In the genomic region with DNA sequence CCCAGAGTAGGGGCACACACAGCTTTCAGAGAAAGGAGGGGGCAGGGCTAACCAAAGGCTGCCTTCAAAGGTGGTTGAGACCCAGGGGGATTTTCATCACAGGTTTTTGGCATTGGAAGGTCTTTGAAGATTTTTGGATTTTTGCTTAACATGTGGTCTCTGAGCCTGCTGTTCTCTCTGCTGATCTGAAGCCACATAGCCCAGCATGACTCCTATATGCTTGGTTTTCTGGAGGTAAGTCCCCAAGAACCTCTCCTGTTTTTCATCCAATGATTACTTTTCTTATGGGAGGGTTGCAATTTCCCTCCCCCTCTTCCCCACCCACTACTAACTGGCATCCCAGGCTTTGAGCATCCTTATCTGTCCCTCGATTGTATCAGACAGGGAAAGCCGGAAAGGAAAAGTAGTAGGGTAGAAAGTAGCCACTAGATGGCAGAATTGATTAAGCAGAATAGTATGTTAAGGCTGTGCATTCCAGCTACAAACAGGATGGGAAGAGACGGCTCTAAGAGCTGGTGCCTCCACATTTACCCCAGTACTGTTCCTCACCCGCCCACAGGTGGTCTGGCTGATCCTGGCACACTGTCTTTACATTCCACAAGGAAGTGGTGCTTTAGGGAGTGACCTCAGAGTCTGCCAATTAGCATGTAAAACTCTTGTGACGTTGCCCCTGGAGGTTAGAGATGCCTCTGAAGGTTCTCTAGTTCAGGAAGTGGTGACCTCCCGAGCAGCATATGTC, we compare ENCODE assay signal across 8 cellular contexts.
DNase-seq lines count a peak whose midpoint lies in the region; ATAC-seq, FAIRE-seq and TF ChIP-seq lines count a peak whose summit lies in the region.

No MANE protein-coding gene starts in this region.

- H3K4me1 ChIP-seq in BLaER1: peaks cover 6% of the 10 kb centered on the region; the same call in 1 of the 2 replicates
- peaks cover 0 to 11% of the 10 kb centered on the region in 2 experiments; a peak in 2 of 4 replicates for H3K4me1 ChIP-seq in SK-N-SH (ENCODE audit: control insufficient read depth in 1 of 2, insufficient read depth in 2 of 2, low read depth in 1 of 2, low read length in 1 of 2)
- H3K4me1 ChIP-seq in H1 (replicated peaks in 1 of 4; ENCODE audit: control insufficient read depth in 3 of 4, insufficient read depth in 4 of 4, low read length in 3 of 4): peaks cover 0 to 5% (median under 1%) of the 10 kb centered on the region in 4 experiments; a peak in 1 of 7 replicates
- H3K4me1 ChIP-seq in mesendoderm (ENCODE audit: control insufficient read depth, low read depth, low read length): no peaks in the 10 kb centered on the region

- H3K27me3 ChIP-seq in BLaER1 (no peaks in the 10 kb centered on the region), SK-N-SH (ENCODE audit: insufficient read depth) (no peaks in the 10 kb centered on the region), H1 (replicated peaks in 1 of 4; ENCODE audit: control insufficient read depth in 3 of 4, extremely low read depth in 1 of 4, insufficient read depth in 3 of 4, low read length in 3 of 4) (no peaks in the 10 kb centered on the region), mesendoderm (ENCODE audit: insufficient read depth, low read length, poor library complexity) (no peaks in the 10 kb centered on the region)

- WGBS in SK-N-SH (ENCODE audit: low lambda C conversion rate): 15% methylated on average over 6 of the region's 6 CpGs
- WGBS in H1 (ENCODE audit: extremely low coverage in 1 of 2, insufficient coverage in 1 of 2, insufficient read length in 1 of 2, insufficient replicate concordance in 2 of 2, low coverage in 1 of 2, low lambda C conversion rate in 2 of 2, missing lambda C conversion rate in 1 of 2), 2 experiments: 43% methylated on average over 6 of the region's 6 CpGs; no CpG with 5 or more reads in 1 of the 2 experiments
- no CpG with 5 or more reads among the region's 6 CpGs for WGBS in mesendoderm (ENCODE audit: extremely low coverage, insufficient coverage, low lambda C conversion rate)

- H3K4ac ChIP-seq in H1 (replicated peaks; ENCODE audit: insufficient read length, low read depth, low read length) (no peak overlapping the region), mesendoderm (ENCODE audit: low read depth, low read length) (no peak overlapping the region)

- H3K27ac ChIP-seq in BLaER1: no peak overlapping the region
- no peak overlapping the region for H3K27ac ChIP-seq in SK-N-SH (ENCODE audit: low read depth in 2 of 2, low read length in 1 of 2)
- H3K27ac ChIP-seq in H1 (ENCODE audit: low read depth, low read length): no peak overlapping the region
- H3K27ac ChIP-seq in mesendoderm (ENCODE audit: low read depth, low read length): no peak overlapping the region

- no peak overlapping the region for H2BK12ac ChIP-seq in H1 (ENCODE audit: low read depth, low read length)

- H2BK5ac ChIP-seq in H1 (ENCODE audit: low read depth, low read length) (no peak overlapping the region), mesendoderm (ENCODE audit: low read length) (no peak overlapping the region)

- H4K8ac ChIP-seq in H1 (ENCODE audit: extremely low read depth, insufficient read depth, low read length) (no peak overlapping the region), mesendoderm (ENCODE audit: low read depth, low read length) (no peak overlapping the region)

- H2BK15ac ChIP-seq in H1 (ENCODE audit: low read length) (no peak overlapping the region), mesendoderm (replicated peaks; ENCODE audit: low read depth) (no peak overlapping the region)

- no peaks in the 10 kb centered on the region for H3K79me2 ChIP-seq in SK-N-SH (ENCODE audit: insufficient read depth)
- no peaks in the 10 kb centered on the region for H3K79me2 ChIP-seq in H1 (ENCODE audit: control insufficient read depth in 1 of 2, insufficient read depth in 2 of 2, low read length in 2 of 2)
- no peaks in the 10 kb centered on the region for H3K79me2 ChIP-seq in mesendoderm (ENCODE audit: control insufficient read depth, insufficient read depth, low read length)

- peak; percentile 82 for ATAC-seq in GM18499 (IDR thresholded peaks at IDR 0.05; ENCODE audit: insufficient read depth, unreplicated experiment)
- ATAC-seq in HG02798 (IDR thresholded peaks at IDR 0.05; ENCODE audit: poor library complexity, unreplicated experiment): peak; percentile 89

- no peak overlapping the region for H4K91ac ChIP-seq in H1 (replicated peaks; ENCODE audit: insufficient read length, low read length)

- CTCF ChIA-PET in SK-N-SH (lab: Yijun Ruan, JAX): interaction anchor here (0.6 to 2.3 kb wide), 28 partner anchors 8 to 1287 kb away, joined by 3 to 28 read pairs (median 4); partner anchors contain the start of gene POU4F1
- CTCF ChIA-PET in H1 (lab: Charles Lee; ENCODE audit: partially characterized antibody): interaction anchor here (0.6 to 3.4 kb wide), 30 partner anchors 10 to 1148 kb away, joined by 3 to 19 read pairs (median 3); no protein-coding TSS in a partner anchor

- H3K4me3 ChIP-seq in BLaER1: no peak overlapping the region
- peak overlapping the region in 1 of 2 experiments; percentile 9; a peak in 2 of 4 replicates for H3K4me3 ChIP-seq in SK-N-SH (ENCODE audit: low read depth in 2 of 2, low read length in 1 of 2)
- H3K4me3 ChIP-seq in H1 (ENCODE audit: extremely low read depth in 1 of 4, insufficient read depth in 2 of 4, low read depth in 3 of 4, low read length in 4 of 4): no peak overlapping the region
- no peak overlapping the region for H3K4me3 ChIP-seq in mesendoderm (ENCODE audit: low read length)

- no peak overlapping the region for H3K56ac ChIP-seq in H1 (replicated peaks; ENCODE audit: insufficient read length, low read depth, low read length)
- H3K56ac ChIP-seq in mesendoderm (ENCODE audit: low read length): no peak overlapping the region

- no peak overlapping the region for H2BK20ac ChIP-seq in H1 (ENCODE audit: low read length)

- no peaks in the 10 kb centered on the region for H3K23me2 ChIP-seq in H1 (ENCODE audit: low read depth, low read length)

- no peak overlapping the region for H4K5ac ChIP-seq in H1 (ENCODE audit: insufficient read length, low read depth, low read length)
- no peak overlapping the region for H4K5ac ChIP-seq in mesendoderm (ENCODE audit: low read length)

- TF ChIP-seq CTCF in SK-N-SH (IDR thresholded peaks at IDR 0.05) (peak; percentile 84), H1 (IDR thresholded peaks at IDR 0.05; ENCODE audit: control extremely low read depth in 1 of 3, insufficient read depth in 1 of 3, low read depth in 1 of 3, low read length in 3 of 3) (peak in 2 of 3 experiments; percentile 58 to 74; a peak in 2 of 4 replicates)

- no peak overlapping the region for H2BK120ac ChIP-seq in H1 (replicated peaks; ENCODE audit: low read depth, low read length)
- H2BK120ac ChIP-seq in mesendoderm (ENCODE audit: low read depth, low read length): no peak overlapping the region

- H3F3A ChIP-seq in SK-N-SH (replicated peaks; ENCODE audit: insufficient read depth): no peaks in the 10 kb centered on the region

- H2AFZ ChIP-seq in SK-N-SH (ENCODE audit: low read depth) (no peak overlapping the region), H1 (ENCODE audit: low read length) (no peak overlapping the region)

- H3K9me3 ChIP-seq in BLaER1 (no peaks in the 10 kb centered on the region), SK-N-SH (no peaks in the 10 kb centered on the region), H1 (ENCODE audit: insufficient read depth in 2 of 2, low read depth in 1 of 2, low read length in 1 of 2) (no peaks in the 10 kb centered on the region)

- H4K20me1 ChIP-seq in BLaER1 (no peaks in the 10 kb centered on the region), SK-N-SH (ENCODE audit: insufficient read depth) (no peaks in the 10 kb centered on the region), H1 (replicated peaks in 1 of 2; ENCODE audit: control insufficient read depth in 1 of 2, insufficient read depth in 2 of 2, low read length in 2 of 2) (no peaks in the 10 kb centered on the region)

- no peak overlapping the region for H3K23ac ChIP-seq in H1 (ENCODE audit: insufficient read length)
- H3K23ac ChIP-seq in mesendoderm (ENCODE audit: low read length): no peak overlapping the region

- no peaks in the 10 kb centered on the region for H3K9me2 ChIP-seq in SK-N-SH

- DNase-seq in NAMALWA (ENCODE audit: low spot score) (peak; percentile 86), SK-N-SH (peak; percentile 59), H1 (ENCODE audit: low read depth in 1 of 2, low spot score in 2 of 2) (peak; percentile 33 to 57), mesendoderm (peak; percentile 92), NCI-H2227 treated with DMSO at 0.1 percent for 48 hours (lab: John Stamatoyannopoulos, UW) (no peak)

- no peak overlapping the region for H3K18ac ChIP-seq in H1 (ENCODE audit: extremely low read depth, low read length)
- H3K18ac ChIP-seq in mesendoderm (ENCODE audit: low read length): no peak overlapping the region

- H3K4me2 ChIP-seq in BLaER1 (peak overlapping the region; percentile 57), SK-N-SH (no peak overlapping the region), H1 (ENCODE audit: insufficient read depth in 1 of 2, low read depth in 2 of 2, low read length in 2 of 2) (no peak overlapping the region), mesendoderm (ENCODE audit: low read length) (no peak overlapping the region)

- H3K14ac ChIP-seq in H1 (ENCODE audit: insufficient read length): no peak overlapping the region

- peak; percentile 86 for TF ChIP-seq RAD21 in SK-N-SH (IDR thresholded peaks at IDR 0.05; ENCODE audit: low read length)
- TF ChIP-seq RAD21 in H1 (IDR thresholded peaks at IDR 0.05 in 1 of 2, conservative IDR thresholded peaks at IDR 0.05 in 1 of 2; ENCODE audit: low read depth in 2 of 2, low read length in 2 of 2): peak; percentile 89 to 91

- POLR2A ChIA-PET in SK-N-SH (lab: Yijun Ruan, JAX): interaction anchor here (0.7 kb wide), 1 partner anchor 218 kb away, joined by 6 read pairs; no protein-coding TSS in a partner anchor
- POLR2A ChIA-PET in H1 (lab: Charles Lee; ENCODE audit: partially characterized antibody): interaction anchor here (1.1 kb wide), 1 partner anchor 353 kb away, joined by 3 read pairs; no protein-coding TSS in a partner anchor

- no peak for TF ChIP-seq POLR2A in H1 (IDR thresholded peaks at IDR 0.05; ENCODE audit: control extremely low read depth in 1 of 2, low read depth in 2 of 2, low read length in 2 of 2)

- TF ChIP-seq EP300 in SK-N-SH (IDR thresholded peaks at IDR 0.05; ENCODE audit: borderline replicate concordance in 1 of 2, low read depth in 1 of 2, low read length in 1 of 2) (no peak), H1 (IDR thresholded peaks at IDR 0.05; ENCODE audit: borderline replicate concordance in 1 of 2, low read depth in 2 of 2, low read length in 2 of 2) (no peak)

- H2AK5ac ChIP-seq in H1 (ENCODE audit: low read depth, low read length): no peak overlapping the region
- H2AK5ac ChIP-seq in mesendoderm (ENCODE audit: low read length): no peak overlapping the region

- no peaks in the 10 kb centered on the region for H3K79me1 ChIP-seq in H1 (ENCODE audit: low read depth, low read length)
- H3K79me1 ChIP-seq in mesendoderm (ENCODE audit: low read length): no peaks in the 10 kb centered on the region

- peak; percentile 91 for FAIRE-seq in H1 (lab: Jason Lieb, UNC)

- H3K36me3 ChIP-seq in BLaER1 (no peaks in the 10 kb centered on the region), SK-N-SH (replicated peaks in 1 of 2; ENCODE audit: control insufficient read depth in 1 of 2, insufficient read depth in 2 of 2, low read length in 1 of 2) (no peaks in the 10 kb centered on the region), H1 (ENCODE audit: control insufficient read depth in 2 of 4, insufficient read depth in 4 of 4, low read length in 3 of 4) (no peaks in the 10 kb centered on the region), mesendoderm (ENCODE audit: control insufficient read depth, insufficient read depth, low read length) (no peaks in the 10 kb centered on the region)

- no peak overlapping the region for H3K9ac ChIP-seq in BLaER1
- no peak overlapping the region for H3K9ac ChIP-seq in SK-N-SH
- H3K9ac ChIP-seq in H1 (replicated peaks in 1 of 4; ENCODE audit: extremely low read depth in 1 of 4, low read depth in 3 of 4, low read length in 3 of 4): no peak overlapping the region
- H3K9ac ChIP-seq in mesendoderm (ENCODE audit: low read length): no peak overlapping the region
